ENCODE assay signal across 25 cellular contexts in the genomic region with DNA sequence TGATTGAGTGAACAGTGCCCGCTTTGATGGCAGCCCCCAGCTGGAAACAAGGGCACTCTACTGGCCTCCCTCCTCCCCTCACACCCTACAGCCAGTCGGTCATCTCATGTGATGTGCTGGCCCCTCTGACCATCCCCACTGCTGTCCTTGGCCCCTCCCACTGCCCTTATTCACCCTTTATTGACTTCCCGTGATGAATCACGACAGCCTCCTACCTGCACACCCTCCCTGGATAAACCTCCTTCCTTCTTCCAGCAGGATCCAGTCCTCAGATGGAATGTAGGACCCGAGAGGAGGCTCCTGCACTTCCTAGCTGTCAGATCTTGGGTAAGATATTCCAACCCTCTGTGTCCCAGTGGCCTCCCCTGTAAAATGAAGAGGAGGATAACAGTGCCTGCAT.
DNase-seq lines count a peak whose midpoint lies in the region; FAIRE-seq and TF ChIP-seq lines count a peak whose summit lies in the region.
"Had no signal": no experiment of that assay in that cellular context is flagged by ENCODE, and none has a peak within 500 bp of the region (broad histone marks: within the 10 kb centered on the region; RNA-seq: fewer than 3 reads in every experiment).

No MANE protein-coding gene starts in this region.

- H2AFZ ChIP-seq in astrocyte (ENCODE audit: low read depth, low read length) (no peak overlapping the region), mesenchymal stem cell (ENCODE audit: low read depth, low read length) (no peak overlapping the region)
- H2AFZ ChIP-seq: GM23338 had no signal

- no peaks in the 10 kb centered on the region for H3K79me1 ChIP-seq in mesenchymal stem cell (replicated peaks; ENCODE audit: low read length, poor library complexity, severe bottlenecking)

- H3K36me3 ChIP-seq in astrocyte (ENCODE audit: insufficient read depth, low read length): no peaks in the 10 kb centered on the region
- H3K36me3 ChIP-seq in mesenchymal stem cell (ENCODE audit: control insufficient read depth in 1 of 2, insufficient read depth in 2 of 2, low read depth in 1 of 2, low read length in 2 of 2): peaks cover 0 to 2% of the 10 kb centered on the region in 2 experiments
- no peaks in the 10 kb centered on the region for H3K36me3 ChIP-seq in esophagus squamous epithelium
- H3K36me3 ChIP-seq: BE2C; BLaER1 treated with 17β-estradiol and CSF1 and Interleukin-3, amounts not matched to agents 10 nM and 100 nM had no signal

- peak overlapping the region; percentile 24 for H3K27ac Mint-ChIP-seq in astrocyte (ENCODE audit: unreplicated experiment)
- H3K27ac Mint-ChIP-seq: CD14-positive monocyte; CD4-positive, alpha-beta T cell; CD8-positive, alpha-beta memory T cell; GM23338; H9 had no signal

- no peak overlapping the region for H2BK5ac ChIP-seq in mesenchymal stem cell (ENCODE audit: low read depth, low read length, poor library complexity, severe bottlenecking)

- no peak overlapping the region for H2BK15ac ChIP-seq in mesenchymal stem cell (ENCODE audit: low read depth, poor library complexity, severe bottlenecking)

- no peak overlapping the region for H4K8ac ChIP-seq in mesenchymal stem cell (ENCODE audit: low read length)

- WGBS in mesenchymal stem cell: 79% methylated on average over 5 of the region's 5 CpGs
- 73 to 85% methylated on average over 5 of the region's 5 CpGs for WGBS in esophagus squamous epithelium, 2 donors

- H3K18ac ChIP-seq in mesenchymal stem cell (ENCODE audit: low read depth in 1 of 2, low read length in 2 of 2): no peak overlapping the region

- H3K27me3 Mint-ChIP-seq in astrocyte (ENCODE audit: low read depth, unreplicated experiment): no peaks in the 10 kb centered on the region

- no peak overlapping the region for H3K4me3 Mint-ChIP-seq in astrocyte (ENCODE audit: unreplicated experiment)
- H3K4me3 Mint-ChIP-seq: CD14-positive monocyte; CD4-positive, alpha-beta T cell; CD8-positive, alpha-beta memory T cell; GM23338; H9 had no signal

- TF ChIP-seq CTCF in astrocyte (IDR thresholded peaks at IDR 0.05; ENCODE audit: insufficient read depth, low read depth, low read length): no peak
- no peak for TF ChIP-seq CTCF in esophagus squamous epithelium (IDR thresholded peaks at IDR 0.05)

- peaks cover 8% of the 10 kb centered on the region for H3K9me3 Mint-ChIP-seq in astrocyte (ENCODE audit: unreplicated experiment)
- H3K9me3 Mint-ChIP-seq: CD4-positive, alpha-beta T cell had no signal

- peaks cover 30% of the 10 kb centered on the region for H3K4me1 Mint-ChIP-seq in astrocyte (ENCODE audit: low read depth, unreplicated experiment)
- H3K4me1 Mint-ChIP-seq: CD14-positive monocyte; CD8-positive, alpha-beta memory T cell had no signal

- no peak overlapping the region for H3K14ac ChIP-seq in mesenchymal stem cell (ENCODE audit: low read length in 2 of 2)

- TF ChIP-seq POLR2A in esophagus squamous epithelium (IDR thresholded peaks at IDR 0.05): no peak

- H3K4me3 ChIP-seq in astrocyte (ENCODE audit: insufficient read depth, low read depth, low read length) (no peak overlapping the region), mesenchymal stem cell (ENCODE audit: insufficient read depth in 1 of 2, low read depth in 1 of 2, low read length in 2 of 2) (no peak overlapping the region), esophagus squamous epithelium (no peak overlapping the region)
- H3K4me3 ChIP-seq: BLaER1 treated with 17β-estradiol and CSF1 and Interleukin-3, amounts not matched to agents 10 nM and 100 nM; GM12878; GM23338 had no signal

- H3K4ac ChIP-seq in mesenchymal stem cell (ENCODE audit: low read depth in 1 of 2, low read length in 2 of 2): no peak overlapping the region

- no peaks in the 10 kb centered on the region for H4K20me1 ChIP-seq in astrocyte (ENCODE audit: insufficient read depth, low read length)
- H4K20me1 ChIP-seq: BLaER1 treated with 17β-estradiol and CSF1 and Interleukin-3, amounts not matched to agents 10 nM and 100 nM had no signal

- no peak overlapping the region for H3K9ac ChIP-seq in astrocyte (ENCODE audit: low read length)
- no peak overlapping the region for H3K9ac ChIP-seq in mesenchymal stem cell (ENCODE audit: low read length)
- H3K9ac ChIP-seq: BLaER1 treated with 17β-estradiol and CSF1 and Interleukin-3, amounts not matched to agents 10 nM and 100 nM had no signal

- H3K27me3 ChIP-seq in astrocyte (ENCODE audit: insufficient read depth, low read length) (no peaks in the 10 kb centered on the region), mesenchymal stem cell (ENCODE audit: control insufficient read depth in 1 of 2, insufficient read depth in 1 of 2, low read length in 2 of 2) (no peaks in the 10 kb centered on the region), esophagus squamous epithelium (peaks cover 0 to 15% (median 0%) of the 10 kb centered on the region in 4 donors)
- H3K27me3 ChIP-seq: BE2C; BLaER1 treated with 17β-estradiol and CSF1 and Interleukin-3, amounts not matched to agents 10 nM and 100 nM had no signal

- DNase-seq in NCI-H146 (lab: John Stamatoyannopoulos, UW): peak; percentile 15
- no peak for DNase-seq in NCI-H146 treated with DMSO at 0.1 percent for 48 hours (lab: John Stamatoyannopoulos, UW; ENCODE audit: unreplicated experiment)
- no peak for DNase-seq in astrocyte (ENCODE audit: low read depth)
- DNase-seq in mesenchymal stem cell: no peak
- DNase-seq in posterior vena cava (ENCODE audit: low spot score): peak; percentile 52
- no peak for DNase-seq in NCI-H128 (lab: John Stamatoyannopoulos, UW; ENCODE audit: unreplicated experiment)
- no peak for DNase-seq in esophagus squamous epithelium (lab: John Stamatoyannopoulos, UW)
- no peak for DNase-seq in NCI-H2196 (lab: John Stamatoyannopoulos, UW; ENCODE audit: unreplicated experiment)
- DNase-seq: AML-193; BE2C; CD4-positive, alpha-beta T cell; CD8-positive, alpha-beta memory T cell; DMS 273 treated with DMSO at 0.1 percent for 48 hours; DMS79; EL; GDM1; H9 had no signal

- no peak overlapping the region for H3K27ac ChIP-seq in astrocyte (ENCODE audit: low read depth, low read length)
- no peak overlapping the region for H3K27ac ChIP-seq in mesenchymal stem cell (ENCODE audit: low read length, poor library complexity, severe bottlenecking)
- H3K27ac ChIP-seq in esophagus squamous epithelium: no peak overlapping the region
- H3K27ac ChIP-seq: 22Rv1; BLaER1 treated with 17β-estradiol and CSF1 and Interleukin-3, amounts not matched to agents 10 nM and 100 nM had no signal

- no peaks in the 10 kb centered on the region for H3K79me2 ChIP-seq in astrocyte (ENCODE audit: insufficient read depth, low read length)

- no peak overlapping the region for H3K23ac ChIP-seq in mesenchymal stem cell (ENCODE audit: low read length in 2 of 2)

- H2AK5ac ChIP-seq in mesenchymal stem cell (ENCODE audit: low read length, severe bottlenecking): peak overlapping the region; percentile 27

- no peaks in the 10 kb centered on the region for H3K9me3 ChIP-seq in astrocyte (ENCODE audit: insufficient read depth, low read depth, low read length)
- H3K9me3 ChIP-seq in mesenchymal stem cell (ENCODE audit: control insufficient read depth, low read length): peaks cover 11% of the 10 kb centered on the region
- H3K9me3 ChIP-seq in esophagus squamous epithelium: no peaks in the 10 kb centered on the region
- H3K9me3 ChIP-seq: BE2C had no signal

- H3K4me2 ChIP-seq in astrocyte (ENCODE audit: low read length) (no peak overlapping the region), mesenchymal stem cell (ENCODE audit: low read length, poor library complexity, severe bottlenecking) (no peak overlapping the region)
- H3K4me2 ChIP-seq: BLaER1 treated with 17β-estradiol and CSF1 and Interleukin-3, amounts not matched to agents 10 nM and 100 nM; GM23338 had no signal

- intact Hi-C loops in posterior vena cava (cut with DNase I): no loop called here
- intact Hi-C loops in esophagus squamous epithelium (cut with DNase I): no loop called here

- no peak overlapping the region for H2BK120ac ChIP-seq in mesenchymal stem cell (ENCODE audit: low read depth, low read length)

- FAIRE-seq in astrocyte (lab: Jason Lieb, UNC): no peak
- FAIRE-seq: A204.1, D721Med, GM12878, GM19239 had no signal

- H3K36me3 Mint-ChIP-seq in astrocyte (ENCODE audit: low read depth, unreplicated experiment): peaks cover 3% of the 10 kb centered on the region
- H3K36me3 Mint-ChIP-seq: CD14-positive monocyte; CD8-positive, alpha-beta memory T cell had no signal

- peaks cover 19% of the 10 kb centered on the region for H3K4me1 ChIP-seq in astrocyte (ENCODE audit: insufficient read depth, low read length)
- H3K4me1 ChIP-seq in mesenchymal stem cell (ENCODE audit: control insufficient read depth, insufficient read depth, low read depth, low read length): peaks cover 13% of the 10 kb centered on the region
- H3K4me1 ChIP-seq in esophagus squamous epithelium: no peaks in the 10 kb centered on the region

- H2BK12ac ChIP-seq in mesenchymal stem cell (ENCODE audit: low read length in 2 of 2): no peak overlapping the region

- H4K91ac ChIP-seq in mesenchymal stem cell (ENCODE audit: low read length): no peak overlapping the region

Comparison
In these comparisons a context has a peak if more than half of its experiments do, and no peak if none do; other contexts are left out.
1. DNase-seq: peak in NCI-H146 (single experiment) and posterior vena cava (single experiment); none in NCI-H146 treated with DMSO at 0.1 percent for 48 hours (single experiment), astrocyte (single experiment), mesenchymal stem cell (single experiment), NCI-H128 (single experiment), esophagus squamous epithelium (single experiment) and NCI-H2196 (single experiment).